Comparison of ENCODE assay signal across 10 cellular contexts in the genomic region with DNA sequence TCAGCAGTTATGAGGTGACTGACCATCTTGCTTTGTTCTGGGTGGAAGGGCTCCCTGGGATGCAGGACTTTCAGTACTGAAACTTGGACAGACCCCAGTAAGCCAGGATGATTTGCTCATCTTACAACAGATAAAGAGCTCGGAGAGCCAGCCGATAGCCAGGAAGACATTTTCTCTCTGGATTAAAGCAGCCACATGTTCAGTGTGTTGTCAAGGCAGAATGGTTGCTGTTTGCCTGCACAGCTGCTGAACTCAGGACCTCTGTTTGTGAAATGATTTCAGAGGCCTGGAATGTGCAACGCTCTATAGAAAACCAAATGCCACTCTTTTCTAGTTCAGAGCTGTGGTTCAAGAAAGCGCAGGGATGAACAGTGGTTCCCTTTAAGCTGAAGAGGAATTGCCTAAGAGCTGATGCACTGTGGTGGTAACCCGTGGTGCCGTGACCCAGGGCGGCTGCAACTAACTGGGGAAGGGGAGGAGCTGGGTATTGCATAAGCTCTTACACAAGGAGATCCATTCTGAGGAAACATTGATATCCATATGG. TPM values are rescaled to one million over a fixed set of nuclear protein-coding genes. Genes with fewer than 3 reads are reported as not detected.
DNase-seq lines count a peak whose midpoint lies in the region; ATAC-seq and TF ChIP-seq lines count a peak whose summit lies in the region.
"Had no signal": no experiment of that assay in that cellular context is flagged by ENCODE, and none has a peak within 500 bp of the region (broad histone marks: within the 10 kb centered on the region; RNA-seq: fewer than 3 reads in every experiment).

No MANE protein-coding gene starts in this region.

- no peaks in the 10 kb centered on the region for H3K9me3 Mint-ChIP-seq in stimulated activated naive CD8-positive, alpha-beta T cell treated with anti-CD3 and anti-CD28 coated beads, Interleukin-15, amount 100 ng/mL, for 72 hours

- H3K27ac ChIP-seq in skin epidermis: peak overlapping the region in 11 of 21 experiments; percentile 27 to 69 (median 50)
- no peak overlapping the region for H3K27ac ChIP-seq in prostate gland

- H3K27me3 Mint-ChIP-seq in stimulated activated naive CD8-positive, alpha-beta T cell treated with anti-CD3 and anti-CD28 coated beads, Interleukin-15, amount 100 ng/mL, for 72 hours: no peaks in the 10 kb centered on the region

- H3K36me3 ChIP-seq in prostate gland: no peaks in the 10 kb centered on the region

- intact Hi-C loops in prostate gland (cut with DNase I): no loop called here

- 57% methylated on average over 7 of the region's 7 CpGs for WGBS in prostate gland

- no peak for TF ChIP-seq POLR2A in prostate gland (IDR thresholded peaks at IDR 0.05)

- H3K27me3 ChIP-seq in prostate gland (replicated peaks; ENCODE audit: insufficient read depth): no peaks in the 10 kb centered on the region

- DNase-seq in H4 (ENCODE audit: low spot score): peak; percentile 71
- peak; percentile 99 for DNase-seq in amniotic epithelial cell (ENCODE audit: low read depth)
- peak; percentile 39 for DNase-seq in iPS-NIHi7 (ENCODE audit: extremely low spot score)
- DNase-seq in stimulated activated naive CD8-positive, alpha-beta T cell treated with anti-CD3 and anti-CD28 coated beads, Interleukin-15, amount 100 ng/mL, for 72 hours: no peak
- no peak for DNase-seq in prostate gland (ENCODE audit: low spot score)
- DNase-seq in activated effector memory CD4-positive, alpha-beta T cell treated with anti-CD3 and anti-CD28 coated beads, Interleukin-2, amount 50 U/mL, for 16 hours: no peak
- DNase-seq: activated CD8-positive, alpha-beta memory T cell treated with anti-CD3 and anti-CD28 coated beads, Interleukin-2, amount 50 U/mL, for 48 hours; NCI-H1048 had no signal

- no peak overlapping the region for H3K27ac Mint-ChIP-seq in stimulated activated naive CD8-positive, alpha-beta T cell treated with anti-CD3 and anti-CD28 coated beads, Interleukin-15, amount 100 ng/mL, for 72 hours

- H3K9me3 ChIP-seq in prostate gland: no peaks in the 10 kb centered on the region

- H3K4me3 ChIP-seq in skin epidermis (no peak overlapping the region), prostate gland (no peak overlapping the region)

- TF ChIP-seq CTCF in prostate gland (IDR thresholded peaks at IDR 0.05): no peak

- H3K4me3 Mint-ChIP-seq in stimulated activated naive CD8-positive, alpha-beta T cell treated with anti-CD3 and anti-CD28 coated beads, Interleukin-15, amount 100 ng/mL, for 72 hours: no peak overlapping the region

- peaks cover 3% of the 10 kb centered on the region for H3K4me1 ChIP-seq in prostate gland (replicated peaks)

- no peaks in the 10 kb centered on the region for H3K4me1 Mint-ChIP-seq in stimulated activated naive CD8-positive, alpha-beta T cell treated with anti-CD3 and anti-CD28 coated beads, Interleukin-15, amount 100 ng/mL, for 72 hours

- no peak for ATAC-seq in stimulated activated naive CD8-positive, alpha-beta T cell treated with anti-CD3 and anti-CD28 coated beads, Interleukin-15, amount 100 ng/mL, for 72 hours
- ATAC-seq in GM19452 (IDR thresholded peaks at IDR 0.05; ENCODE audit: unreplicated experiment): no peak

RNA-seq across cellular contexts. Expression of gene CASQ2, which starts 40.7 kb away (rescaled TPM):
- not detected in 2 replicates for total RNA-seq in H4 (2014; rRNA removed; shearing (Covaris generic))
- 1 to 10 TPM; 6.4 to 6.6 TPM for total RNA-seq in prostate gland

Comparison
In these comparisons a context has a peak if more than half of its experiments do, and no peak if none do; other contexts are left out.
1. DNase-seq: peak in H4 (single experiment), amniotic epithelial cell (single experiment) and iPS-NIHi7 (single experiment); none in stimulated activated naive CD8-positive, alpha-beta T cell treated with anti-CD3 and anti-CD28 coated beads, Interleukin-15, amount 100 ng/mL, for 72 hours (0 of 2), prostate gland (single experiment) and activated effector memory CD4-positive, alpha-beta T cell treated with anti-CD3 and anti-CD28 coated beads, Interleukin-2, amount 50 U/mL, for 16 hours (single experiment).
2. H3K27ac ChIP-seq: peak in skin epidermis (11 of 21); none in prostate gland (0 of 2).